ENCODE assay signal across 18 cellular contexts in genomic region chr3:185381321-185381720, GRCh38. TPM values are rescaled to one million over a fixed set of nuclear protein-coding genes. Genes with fewer than 3 reads are reported as not detected.
DNase-seq lines count a peak whose midpoint lies in the region; ATAC-seq, FAIRE-seq and TF ChIP-seq lines count a peak whose summit lies in the region.
"Had no signal": no experiment of that assay in that cellular context is flagged by ENCODE, and none has a peak within 500 bp of the region (broad histone marks: within the 10 kb centered on the region; RNA-seq: fewer than 3 reads in every experiment).

No MANE protein-coding gene starts in this region.

- no peaks in the 10 kb centered on the region for H4K20me1 ChIP-seq in smooth muscle cell (ENCODE audit: low read depth)
- H4K20me1 ChIP-seq: BLaER1 had no signal

- H3K4me3 ChIP-seq in pancreas (no peak overlapping the region), smooth muscle cell (no peak overlapping the region)
- H3K4me3 ChIP-seq: A549, BLaER1, GM23248 had no signal

- intact Hi-C loops in pancreas (cut with DNase I), result no loop called here

- H2AFZ ChIP-seq in smooth muscle cell (ENCODE audit: low read depth), result no peak overlapping the region
- H2AFZ ChIP-seq: GM23248 had no signal

- H3K4me1 ChIP-seq in pancreas (peaks cover 0 to 6% (median 0%) of the 10 kb centered on the region in 3 donors), smooth muscle cell (ENCODE audit: low read depth) (no peaks in the 10 kb centered on the region)
- H3K4me1 ChIP-seq: A549, BLaER1 had no signal

- DNase-seq in NCI-H2171 treated with DMSO at 0.1 percent for 48 hours (lab: John Stamatoyannopoulos, UW), result peak; percentile 35
- DNase-seq in NCI-H2171 (lab: John Stamatoyannopoulos, UW), result no peak
- DNase-seq in RPMI8226, result peak; percentile 77
- no peak for DNase-seq in pancreas
- no peak for DNase-seq in cerebellar cortex (ENCODE audit: low spot score)
- DNase-seq in smooth muscle cell (lab: John Stamatoyannopoulos, UW; ENCODE audit: unreplicated experiment), result no peak
- no peak for DNase-seq in NOMO-1 treated with DMSO at 0.1 percent for 48 hours (lab: John Stamatoyannopoulos, UW; ENCODE audit: unreplicated experiment)
- DNase-seq: AML-193; CD4-positive, alpha-beta memory T cell; DMS153; DMS79; GF-D8; GM23248; HCEC 1CT had no signal

- H3K27me3 ChIP-seq in pancreas (no peaks in the 10 kb centered on the region), smooth muscle cell (ENCODE audit: low read depth) (no peaks in the 10 kb centered on the region)
- H3K27me3 ChIP-seq: BLaER1 had no signal

- no peak for FAIRE-seq in pancreas (lab: Jason Lieb, UNC)
- FAIRE-seq: A549 had no signal

- H3K4me2 ChIP-seq in smooth muscle cell, result no peak overlapping the region
- H3K4me2 ChIP-seq: A549, BLaER1 had no signal

- H3K27ac ChIP-seq in pancreas (no peak overlapping the region), smooth muscle cell (ENCODE audit: low read depth) (no peak overlapping the region)
- H3K27ac ChIP-seq: 22Rv1, A549, BLaER1, GM23248, HL-60 had no signal

- TF ChIP-seq CTCF in pancreas (IDR thresholded peaks at IDR 0.05) (no peak), smooth muscle cell (IDR thresholded peaks at IDR 0.05; ENCODE audit: borderline replicate concordance, insufficient read depth, poor library complexity, severe bottlenecking) (no peak)

- H3K9me3 ChIP-seq in pancreas (no peaks in the 10 kb centered on the region), smooth muscle cell (replicated peaks; ENCODE audit: low read depth) (no peaks in the 10 kb centered on the region)
- H3K9me3 ChIP-seq: A549, BLaER1 had no signal

- H3K79me2 ChIP-seq in smooth muscle cell (ENCODE audit: low read depth), result no peaks in the 10 kb centered on the region

- peak in 3 of 4 donors; percentile 19 to 39 (median 30) for ATAC-seq in pancreas
- ATAC-seq: A549 had no signal

- no peak overlapping the region for H3K9ac ChIP-seq in smooth muscle cell (ENCODE audit: low read depth)
- H3K9ac ChIP-seq: BLaER1, GM23248 had no signal

- WGBS in pancreas, 2 donors, result 14% methylated on average over 2 of the region's 2 CpGs
- 82% methylated on average over 2 of the region's 2 CpGs for WGBS in smooth muscle cell (ENCODE audit: low lambda C conversion rate)

- H3K36me3 ChIP-seq in pancreas (no peaks in the 10 kb centered on the region), smooth muscle cell (ENCODE audit: low read depth) (no peaks in the 10 kb centered on the region)
- H3K36me3 ChIP-seq: BLaER1 had no signal

- H3F3A ChIP-seq in smooth muscle cell (ENCODE audit: low read depth), result no peaks in the 10 kb centered on the region

RNA-seq across cellular contexts. Expression of gene MAP3K13, which starts 18.4 kb away (rescaled TPM):
- total RNA-seq in pancreas (10 to 100 TPM; 17.5 to 43.1 (median 24.0) TPM), smooth muscle cell (27.1 and 28.5 TPM in 2 replicates)
- polyA plus RNA-seq in pancreas (10 to 100 TPM; 17.2 to 22.8 TPM), smooth muscle cell (49.9 and 65.4 TPM in 2 replicates)

Comparison
In these comparisons a context has a peak if more than half of its experiments do, and no peak if none do; other contexts are left out.
1. DNase-seq: peak in NCI-H2171 treated with DMSO at 0.1 percent for 48 hours (single experiment) and RPMI8226 (single experiment); none in NCI-H2171 (single experiment), pancreas (0 of 6), cerebellar cortex (single experiment), smooth muscle cell (single experiment) and NOMO-1 treated with DMSO at 0.1 percent for 48 hours (single experiment).